In genomic region chrX:122241959-122242358, GRCh38 we compare ENCODE assay signal across 8 cellular contexts.
"Had no signal": no experiment of that assay in that cellular context is flagged by ENCODE, and none has a peak within 500 bp of the region (broad histone marks: within the 10 kb centered on the region; RNA-seq: fewer than 3 reads in every experiment).

No MANE protein-coding gene starts in this region.

- DNase-seq: GM23248, GOT3, H7, HCEC 1CT, HFFc6 had no signal

- H3K4me3 ChIP-seq: GM23248, HAP-1 had no signal

- H3K27ac Mint-ChIP-seq: HFFc6 had no signal

- ATAC-seq: HCT116 had no signal

- H3K9me3 ChIP-seq: HAP-1 had no signal

- FAIRE-seq: H54 had no signal

- H2AFZ ChIP-seq: GM23248 had no signal

- H3K9ac ChIP-seq: GM23248 had no signal

- H3K9me3 Mint-ChIP-seq: HFFc6 had no signal

- H3K4me1 ChIP-seq: HAP-1 had no signal

- H3K36me3 ChIP-seq: HAP-1 had no signal

- H3K27ac ChIP-seq: GM23248 had no signal

- H3K4me3 Mint-ChIP-seq: HFFc6 had no signal
